ENCODE assay signal across 12 cellular contexts in the genomic region with DNA sequence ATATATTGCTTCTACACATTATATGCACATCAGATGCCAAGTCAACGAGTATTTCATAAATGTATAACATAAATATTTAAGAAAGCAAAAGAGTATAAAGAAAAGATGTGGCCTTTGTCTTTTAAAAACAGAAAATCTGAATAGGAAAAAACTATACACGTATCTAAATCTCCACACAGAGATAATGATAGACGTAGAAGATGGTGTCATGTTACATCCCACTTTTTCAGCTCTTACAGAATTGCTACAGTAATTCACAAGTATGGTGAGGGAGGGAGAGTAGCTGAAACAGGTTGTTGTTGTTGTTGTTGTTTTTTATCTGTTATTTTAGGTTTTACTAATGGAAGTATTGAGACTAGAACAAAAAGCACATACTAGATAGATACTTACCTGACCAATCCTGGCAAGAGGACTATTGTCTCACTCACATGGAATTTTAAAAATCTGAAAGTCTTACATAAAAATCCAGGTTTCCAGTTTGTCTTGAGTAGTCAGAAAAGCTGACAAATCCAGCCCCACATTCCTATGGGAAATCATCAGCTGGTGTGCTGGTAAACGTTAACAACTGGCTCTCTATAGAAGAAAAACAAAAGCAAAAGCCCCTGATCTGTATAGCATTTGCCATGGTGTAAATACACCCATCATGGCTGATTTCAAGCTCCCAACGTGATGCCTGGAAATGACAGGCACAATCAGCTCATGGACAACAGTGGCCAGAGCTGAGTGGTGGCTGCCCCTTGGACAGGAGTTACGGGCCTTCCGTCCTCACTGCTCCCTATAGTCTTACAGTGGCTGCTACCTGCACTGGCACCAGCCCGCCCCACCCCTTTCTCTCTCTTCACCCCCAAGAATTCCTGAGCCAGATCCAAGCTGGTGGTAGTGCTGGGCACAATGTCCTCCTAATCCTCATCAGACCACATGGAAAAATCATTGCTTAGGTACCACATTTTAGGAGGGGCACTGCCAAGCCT. TPM values are rescaled to one million over a fixed set of nuclear protein-coding genes. Genes with fewer than 3 reads are reported as not detected.
DNase-seq lines count a peak whose midpoint lies in the region; ATAC-seq, FAIRE-seq and TF ChIP-seq lines count a peak whose summit lies in the region.
"Had no signal": no experiment of that assay in that cellular context is flagged by ENCODE, and none has a peak within 500 bp of the region (broad histone marks: within the 10 kb centered on the region; RNA-seq: fewer than 3 reads in every experiment).

No MANE protein-coding gene starts in this region.

- ATAC-seq in GM18858 (IDR thresholded peaks at IDR 0.05; ENCODE audit: unreplicated experiment) = no peak

- peak; percentile 67 for DNase-seq in AG10803 (ENCODE audit: low read depth)
- DNase-seq in M059J (ENCODE audit: low read depth) = peak; percentile 37
- DNase-seq in bronchial epithelial cell (ENCODE audit: low read depth) = peak; percentile 55
- DNase-seq in left kidney (ENCODE audit: low read depth, low spot score) = peak; percentile 11
- no peak for DNase-seq in NOMO-1 treated with dmso at 0.1 percent for 144 hours (lab: John Stamatoyannopoulos, UW; ENCODE audit: unreplicated experiment)
- DNase-seq in activated effector memory CD4-positive, alpha-beta T cell treated with anti-CD3 and anti-CD28 coated beads, Interleukin-2, amount 50 U/mL, for 16 hours = no peak
- no peak for DNase-seq in activated CD4-positive, alpha-beta T cell treated with anti-CD3 and anti-CD28 coated beads for 4 hours
- DNase-seq: CD4-positive, CD25-positive, alpha-beta regulatory T cell; effector CD4-positive, alpha-beta T cell; H7; NCI-H774 had no signal

- H3K4me3 ChIP-seq in AG10803 (ENCODE audit: low read length) = no peak overlapping the region
- H3K4me3 ChIP-seq in bronchial epithelial cell (ENCODE audit: low read depth, low read length) = no peak overlapping the region

- H3K36me3 ChIP-seq in bronchial epithelial cell (ENCODE audit: control insufficient read depth, insufficient read depth, low read length) = peaks cover 6% of the 10 kb centered on the region

- no peaks in the 10 kb centered on the region for H3K27me3 ChIP-seq in bronchial epithelial cell (ENCODE audit: control insufficient read depth, insufficient read depth, low read length)

- peak; percentile 52 for FAIRE-seq in bronchial epithelial cell (lab: Jason Lieb, UNC)

- TF ChIP-seq CTCF in AG10803 (conservative IDR thresholded peaks at IDR 0.05; ENCODE audit: low read length) (no peak), bronchial epithelial cell (IDR thresholded peaks at IDR 0.05; ENCODE audit: insufficient read depth, low read length, severe bottlenecking) (no peak)

RNA-seq across cellular contexts. Expression of a gene that starts 47.4 kb away (rescaled TPM):
- total RNA-seq in M059J (2014; rRNA removed; shearing (Covaris generic)) = 28.9 and 36.1 TPM in 2 replicates
- 32.6 and 36.6 TPM in 2 replicates for total RNA-seq in bronchial epithelial cell

Comparison
In these comparisons a context has a peak if more than half of its experiments do, and no peak if none do; other contexts are left out.
1. DNase-seq: peak in AG10803 (single experiment), M059J (single experiment), bronchial epithelial cell (single experiment) and left kidney (single experiment); none in NOMO-1 treated with dmso at 0.1 percent for 144 hours (single experiment), activated effector memory CD4-positive, alpha-beta T cell treated with anti-CD3 and anti-CD28 coated beads, Interleukin-2, amount 50 U/mL, for 16 hours (single experiment) and activated CD4-positive, alpha-beta T cell treated with anti-CD3 and anti-CD28 coated beads for 4 hours (0 of 2).